In genomic region chr2:5723791-5724735, GRCh38 we compare ENCODE assay signal across 30 cellular contexts. TPM values are rescaled to one million over a fixed set of nuclear protein-coding genes. Genes with fewer than 3 reads are reported as not detected.
"Had no signal": no experiment of that assay in that cellular context is flagged by ENCODE, and none has a peak within 500 bp of the region (broad histone marks: within the 10 kb centered on the region; RNA-seq: fewer than 3 reads in every experiment).

No MANE protein-coding gene starts in this region.

- H3K36me3 ChIP-seq: adrenal gland, breast epithelium had no signal

- H3K4me3 ChIP-seq: adrenal gland, body of pancreas, breast epithelium, PC-9 had no signal

- H3K9me3 Mint-ChIP-seq: activated T-helper 1 cell treated with anti-CD3 and anti-CD28 coated beads, Interleukin-12 subunit alpha, Interleukin-12 subunit beta, Interleukin-2, Interleukin-4 antibody, amounts not matched to agents 30 ng/mL and 10 ng/mL and 1 ng/mL, durations not matched to agents 14 hours and 24 hours and 36 hours had no signal

- ATAC-seq: activated CD4-positive, alpha-beta T cell treated with anti-CD3 and anti-CD28 coated beads for 36 hours; activated CD4-positive, CD25-positive, alpha-beta regulatory T cell treated with anti-CD3 and anti-CD28 coated beads, Interleukin-2, amount 50 U/mL, for 24 hours; activated naive CD4-positive, alpha-beta T cell treated with anti-CD3 and anti-CD28 coated beads, Interleukin-2, amount 50 U/mL, for 72 hours; activated T-cell treated with anti-CD3 and anti-CD28 coated beads, Interleukin-2, amount 50 U/mL, for 4 hours; body of pancreas had no signal

- H3K36me3 Mint-ChIP-seq: activated CD4-positive, alpha-beta memory T cell treated with anti-CD3 and anti-CD28 coated beads for 36 hours; activated naive CD4-positive, alpha-beta T cell treated with anti-CD3 and anti-CD28 coated beads, Interleukin-2, amount 50 U/mL, for 72 hours had no signal

- H3K27me3 ChIP-seq: adrenal gland, body of pancreas, breast epithelium had no signal

- H2AFZ ChIP-seq: PC-9 had no signal

- H3K27ac ChIP-seq: adrenal gland, body of pancreas, breast epithelium, PC-9 had no signal

- H3K4me2 ChIP-seq: PC-9 had no signal

- H3K4me1 Mint-ChIP-seq: activated CD4-positive, alpha-beta T cell treated with anti-CD3 and anti-CD28 coated beads, Interleukin-2, amount 10 ng/mL, durations not matched to agents 7 days and 5 days had no signal

- DNase-seq: activated CD4-positive, alpha-beta memory T cell treated with anti-CD3 and anti-CD28 coated beads for 36 hours; activated CD4-positive, alpha-beta T cell treated with anti-CD3 and anti-CD28 coated beads for 36 hours; activated CD4-positive, alpha-beta T cell treated with anti-CD3 and anti-CD28 coated beads, Interleukin-2, amount 10 ng/mL, durations not matched to agents 7 days and 5 days; activated CD8-positive, alpha-beta memory T cell treated with anti-CD3 and anti-CD28 coated beads, Interleukin-2, amount 50 U/mL, for 4 hours; activated gamma-delta T cell treated with Interleukin-2 at 50 U/mL for 16 hours; activated naive CD4-positive, alpha-beta T cell treated with anti-CD3 and anti-CD28 coated beads for 36 hours; activated T-cell treated with anti-CD3 and anti-CD28 coated beads for 4 hours; activated T-cell treated with anti-CD3 and anti-CD28 coated beads, Interleukin-2, amount 50 U/mL, for 4 hours; adrenal gland; body of pancreas; NCI-H1105; NCI-H1417 treated with DMSO at 0.1 percent for 48 hours; NCI-H187 treated with DMSO at 0.1 percent for 48 hours; NCI-H2081; NCI-H2171 treated with DMSO at 0.1 percent for 48 hours; NCI-H2227 treated with DMSO at 0.1 percent for 48 hours; NCI-H446; NCI-H510A treated with DMSO at 0.1 percent for 48 hours; NCI-H69; PC-9; Right ventricle myocardium superior; SW 1271; T-helper 1 cell; T-helper 2 cell; T-helper 9 cell had no signal

- H3K4me1 ChIP-seq: adrenal gland, body of pancreas, breast epithelium had no signal

- H3K4me3 Mint-ChIP-seq: activated CD4-positive, alpha-beta memory T cell treated with anti-CD3 and anti-CD28 coated beads for 36 hours; activated CD4-positive, alpha-beta T cell treated with anti-CD3 and anti-CD28 coated beads for 36 hours; activated CD4-positive, alpha-beta T cell treated with anti-CD3 and anti-CD28 coated beads, Interleukin-2, amount 10 ng/mL, durations not matched to agents 7 days and 5 days; activated naive CD4-positive, alpha-beta T cell treated with anti-CD3 and anti-CD28 coated beads for 36 hours; activated T-cell treated with anti-CD3 and anti-CD28 coated beads, Interleukin-2, amount 50 U/mL, for 4 hours; activated T-helper 1 cell treated with anti-CD3 and anti-CD28 coated beads, Interleukin-12 subunit alpha, Interleukin-12 subunit beta, Interleukin-2, Interleukin-4 antibody, amounts not matched to agents 30 ng/mL and 10 ng/mL and 1 ng/mL, durations not matched to agents 14 hours and 24 hours and 36 hours had no signal

- H3K27ac Mint-ChIP-seq: activated CD4-positive, alpha-beta memory T cell treated with anti-CD3 and anti-CD28 coated beads for 36 hours; activated CD4-positive, alpha-beta T cell treated with anti-CD3 and anti-CD28 coated beads for 36 hours; activated CD4-positive, alpha-beta T cell treated with anti-CD3 and anti-CD28 coated beads, Interleukin-2, amount 10 ng/mL, durations not matched to agents 7 days and 5 days; activated naive CD4-positive, alpha-beta T cell treated with anti-CD3 and anti-CD28 coated beads for 36 hours; activated naive CD4-positive, alpha-beta T cell treated with anti-CD3 and anti-CD28 coated beads, Interleukin-2, amount 50 U/mL, for 72 hours; activated T-helper 1 cell treated with anti-CD3 and anti-CD28 coated beads, Interleukin-12 subunit alpha, Interleukin-12 subunit beta, Interleukin-2, Interleukin-4 antibody, amounts not matched to agents 30 ng/mL and 10 ng/mL and 1 ng/mL, durations not matched to agents 14 hours and 24 hours and 36 hours had no signal

- H3K9me3 ChIP-seq: adrenal gland, body of pancreas, breast epithelium had no signal

RNA-seq across cellular contexts. Expression of gene SOX11, which starts 31.9 kb away (rescaled TPM):
- total RNA-seq: activated CD4-positive, alpha-beta memory T cell treated with anti-CD3 and anti-CD28 coated beads for 36 hours; activated CD4-positive, alpha-beta T cell treated with anti-CD3 and anti-CD28 coated beads for 36 hours; activated CD4-positive, alpha-beta T cell treated with anti-CD3 and anti-CD28 coated beads, Interleukin-2, amount 10 ng/mL, durations not matched to agents 7 days and 5 days; activated naive CD4-positive, alpha-beta T cell treated with anti-CD3 and anti-CD28 coated beads for 36 hours; activated naive CD4-positive, alpha-beta T cell treated with anti-CD3 and anti-CD28 coated beads, Interleukin-2, amount 50 U/mL, for 72 hours; activated T-helper 1 cell treated with anti-CD3 and anti-CD28 coated beads, Interleukin-12 subunit alpha, Interleukin-12 subunit beta, Interleukin-2, Interleukin-4 antibody, amounts not matched to agents 30 ng/mL and 10 ng/mL and 1 ng/mL, durations not matched to agents 14 hours and 24 hours and 36 hours; M059J; PC-9 had no signal
- polyA plus RNA-seq: adrenal gland had no signal
